Comparison of ENCODE assay signal across 1 cellular context in genomic region chr19:16892868-16893685, GRCh38.
TF ChIP-seq lines count a peak whose summit lies in the region.

No MANE protein-coding gene starts in this region.

TF ChIP-seq in HepG2, 621 proteins besides CTCF, POLR2A, EP300 and RAD21 (continued from another document and continues in another):
- TF ChIP-seq MLXIP (CRISPR knock-in tag; IDR thresholded peaks at IDR 0.05; ENCODE audit: borderline replicate concordance) (no peak), ZFP91 (CRISPR knock-in tag; IDR thresholded peaks at IDR 0.05; ENCODE audit: borderline replicate concordance) (0 out of 2 replicates have a peak, but pooled peaks have one; percentile 24), RAD51 (IDR thresholded peaks at IDR 0.05; ENCODE audit: borderline replicate concordance) (no peak), GATA4 (IDR thresholded peaks at IDR 0.05; ENCODE audit: borderline replicate concordance, low read depth) (no peak), ZNF446 (CRISPR knock-in tag; IDR thresholded peaks at IDR 0.05) (no peak), SMAD3 (CRISPR knock-in tag; IDR thresholded peaks at IDR 0.05) (no peak), NKX3-1 (CRISPR knock-in tag; IDR thresholded peaks at IDR 0.05) (no peak), SCMH1 (CRISPR knock-in tag; IDR thresholded peaks at IDR 0.05; ENCODE audit: borderline replicate concordance) (no peak), HOMEZ (CRISPR knock-in tag; IDR thresholded peaks at IDR 0.05; ENCODE audit: low read depth) (no peak), TAF15 (IDR thresholded peaks at IDR 0.05; ENCODE audit: low read depth, low read length, poor library complexity, severe bottlenecking) (no peak), MTF2 (CRISPR knock-in tag; IDR thresholded peaks at IDR 0.05; ENCODE audit: borderline replicate concordance) (no peak), MTA3 (CRISPR knock-in tag; IDR thresholded peaks at IDR 0.05) (no peak), ZGPAT (CRISPR knock-in tag; IDR thresholded peaks at IDR 0.05) (0 out of 2 replicates have a peak, but pooled peaks have one; percentile 19), ZNF501 (CRISPR knock-in tag; IDR thresholded peaks at IDR 0.05) (peak; percentile 44; the same call in 1 of the 2 replicates), ZNF550 (CRISPR knock-in tag; IDR thresholded peaks at IDR 0.05; ENCODE audit: borderline replicate concordance) (no peak), SAP130 (CRISPR knock-in tag; IDR thresholded peaks at IDR 0.05; ENCODE audit: low read depth) (no peak), NR2F6 (IDR thresholded peaks at IDR 0.05) (no peak), NR2F6 (CRISPR knock-in tag; IDR thresholded peaks at IDR 0.05) (no peak), PAX8 (CRISPR knock-in tag; IDR thresholded peaks at IDR 0.05; ENCODE audit: borderline replicate concordance) (no peak), SATB2 (CRISPR knock-in tag; IDR thresholded peaks at IDR 0.05) (no peak), ZNF839 (CRISPR knock-in tag; IDR thresholded peaks at IDR 0.05; ENCODE audit: borderline replicate concordance) (0 out of 2 replicates have a peak, but pooled peaks have one; percentile 13), NONO (IDR thresholded peaks at IDR 0.05) (no peak), NONO (CRISPR knock-in tag; conservative IDR thresholded peaks at IDR 0.05) (no peak), POGZ (CRISPR knock-in tag; IDR thresholded peaks at IDR 0.05) (no peak), NFE2 (CRISPR knock-in tag; IDR thresholded peaks at IDR 0.05) (no peak), TBP (CRISPR knock-in tag; IDR thresholded peaks at IDR 0.05) (no peak), MEIS1 (CRISPR knock-in tag; IDR thresholded peaks at IDR 0.05; ENCODE audit: borderline replicate concordance) (no peak), ZZZ3 (CRISPR knock-in tag; IDR thresholded peaks at IDR 0.05; ENCODE audit: borderline replicate concordance) (no peak), HNRNPL (IDR thresholded peaks at IDR 0.05; ENCODE audit: low read depth, low read length) (0 out of 2 replicates have a peak, but pooled peaks have one; percentile 25)
- TF ChIP-seq, protein P1, sequence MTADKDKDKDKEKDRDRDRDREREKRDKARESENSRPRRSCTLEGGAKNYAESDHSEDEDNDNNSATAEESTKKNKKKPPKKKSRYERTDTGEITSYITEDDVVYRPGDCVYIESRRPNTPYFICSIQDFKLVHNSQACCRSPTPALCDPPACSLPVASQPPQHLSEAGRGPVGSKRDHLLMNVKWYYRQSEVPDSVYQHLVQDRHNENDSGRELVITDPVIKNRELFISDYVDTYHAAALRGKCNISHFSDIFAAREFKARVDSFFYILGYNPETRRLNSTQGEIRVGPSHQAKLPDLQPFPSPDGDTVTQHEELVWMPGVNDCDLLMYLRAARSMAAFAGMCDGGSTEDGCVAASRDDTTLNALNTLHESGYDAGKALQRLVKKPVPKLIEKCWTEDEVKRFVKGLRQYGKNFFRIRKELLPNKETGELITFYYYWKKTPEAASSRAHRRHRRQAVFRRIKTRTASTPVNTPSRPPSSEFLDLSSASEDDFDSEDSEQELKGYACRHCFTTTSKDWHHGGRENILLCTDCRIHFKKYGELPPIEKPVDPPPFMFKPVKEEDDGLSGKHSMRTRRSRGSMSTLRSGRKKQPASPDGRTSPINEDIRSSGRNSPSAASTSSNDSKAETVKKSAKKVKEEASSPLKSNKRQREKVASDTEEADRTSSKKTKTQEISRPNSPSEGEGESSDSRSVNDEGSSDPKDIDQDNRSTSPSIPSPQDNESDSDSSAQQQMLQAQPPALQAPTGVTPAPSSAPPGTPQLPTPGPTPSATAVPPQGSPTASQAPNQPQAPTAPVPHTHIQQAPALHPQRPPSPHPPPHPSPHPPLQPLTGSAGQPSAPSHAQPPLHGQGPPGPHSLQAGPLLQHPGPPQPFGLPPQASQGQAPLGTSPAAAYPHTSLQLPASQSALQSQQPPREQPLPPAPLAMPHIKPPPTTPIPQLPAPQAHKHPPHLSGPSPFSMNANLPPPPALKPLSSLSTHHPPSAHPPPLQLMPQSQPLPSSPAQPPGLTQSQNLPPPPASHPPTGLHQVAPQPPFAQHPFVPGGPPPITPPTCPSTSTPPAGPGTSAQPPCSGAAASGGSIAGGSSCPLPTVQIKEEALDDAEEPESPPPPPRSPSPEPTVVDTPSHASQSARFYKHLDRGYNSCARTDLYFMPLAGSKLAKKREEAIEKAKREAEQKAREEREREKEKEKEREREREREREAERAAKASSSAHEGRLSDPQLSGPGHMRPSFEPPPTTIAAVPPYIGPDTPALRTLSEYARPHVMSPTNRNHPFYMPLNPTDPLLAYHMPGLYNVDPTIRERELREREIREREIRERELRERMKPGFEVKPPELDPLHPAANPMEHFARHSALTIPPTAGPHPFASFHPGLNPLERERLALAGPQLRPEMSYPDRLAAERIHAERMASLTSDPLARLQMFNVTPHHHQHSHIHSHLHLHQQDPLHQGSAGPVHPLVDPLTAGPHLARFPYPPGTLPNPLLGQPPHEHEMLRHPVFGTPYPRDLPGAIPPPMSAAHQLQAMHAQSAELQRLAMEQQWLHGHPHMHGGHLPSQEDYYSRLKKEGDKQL (CRISPR knock-in tag; IDR thresholded peaks at IDR 0.05; ENCODE audit: low read depth): no peak
- TF ChIP-seq, protein P2, sequence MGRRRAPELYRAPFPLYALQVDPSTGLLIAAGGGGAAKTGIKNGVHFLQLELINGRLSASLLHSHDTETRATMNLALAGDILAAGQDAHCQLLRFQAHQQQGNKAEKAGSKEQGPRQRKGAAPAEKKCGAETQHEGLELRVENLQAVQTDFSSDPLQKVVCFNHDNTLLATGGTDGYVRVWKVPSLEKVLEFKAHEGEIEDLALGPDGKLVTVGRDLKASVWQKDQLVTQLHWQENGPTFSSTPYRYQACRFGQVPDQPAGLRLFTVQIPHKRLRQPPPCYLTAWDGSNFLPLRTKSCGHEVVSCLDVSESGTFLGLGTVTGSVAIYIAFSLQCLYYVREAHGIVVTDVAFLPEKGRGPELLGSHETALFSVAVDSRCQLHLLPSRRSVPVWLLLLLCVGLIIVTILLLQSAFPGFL (CRISPR knock-in tag; IDR thresholded peaks at IDR 0.05): no peak
- TF ChIP-seq, protein P3, sequence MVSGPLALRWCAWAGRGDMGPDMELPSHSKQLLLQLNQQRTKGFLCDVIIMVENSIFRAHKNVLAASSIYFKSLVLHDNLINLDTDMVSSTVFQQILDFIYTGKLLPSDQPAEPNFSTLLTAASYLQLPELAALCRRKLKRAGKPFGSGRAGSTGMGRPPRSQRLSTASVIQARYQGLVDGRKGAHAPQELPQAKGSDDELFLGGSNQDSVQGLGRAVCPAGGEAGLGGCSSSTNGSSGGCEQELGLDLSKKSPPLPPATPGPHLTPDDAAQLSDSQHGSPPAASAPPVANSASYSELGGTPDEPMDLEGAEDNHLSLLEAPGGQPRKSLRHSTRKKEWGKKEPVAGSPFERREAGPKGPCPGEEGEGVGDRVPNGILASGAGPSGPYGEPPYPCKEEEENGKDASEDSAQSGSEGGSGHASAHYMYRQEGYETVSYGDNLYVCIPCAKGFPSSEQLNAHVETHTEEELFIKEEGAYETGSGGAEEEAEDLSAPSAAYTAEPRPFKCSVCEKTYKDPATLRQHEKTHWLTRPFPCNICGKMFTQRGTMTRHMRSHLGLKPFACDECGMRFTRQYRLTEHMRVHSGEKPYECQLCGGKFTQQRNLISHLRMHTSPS (CRISPR knock-in tag; IDR thresholded peaks at IDR 0.05; ENCODE audit: low read depth): peak; percentile 36; the same call in 1 of the 2 replicates
- TF ChIP-seq, protein P4, sequence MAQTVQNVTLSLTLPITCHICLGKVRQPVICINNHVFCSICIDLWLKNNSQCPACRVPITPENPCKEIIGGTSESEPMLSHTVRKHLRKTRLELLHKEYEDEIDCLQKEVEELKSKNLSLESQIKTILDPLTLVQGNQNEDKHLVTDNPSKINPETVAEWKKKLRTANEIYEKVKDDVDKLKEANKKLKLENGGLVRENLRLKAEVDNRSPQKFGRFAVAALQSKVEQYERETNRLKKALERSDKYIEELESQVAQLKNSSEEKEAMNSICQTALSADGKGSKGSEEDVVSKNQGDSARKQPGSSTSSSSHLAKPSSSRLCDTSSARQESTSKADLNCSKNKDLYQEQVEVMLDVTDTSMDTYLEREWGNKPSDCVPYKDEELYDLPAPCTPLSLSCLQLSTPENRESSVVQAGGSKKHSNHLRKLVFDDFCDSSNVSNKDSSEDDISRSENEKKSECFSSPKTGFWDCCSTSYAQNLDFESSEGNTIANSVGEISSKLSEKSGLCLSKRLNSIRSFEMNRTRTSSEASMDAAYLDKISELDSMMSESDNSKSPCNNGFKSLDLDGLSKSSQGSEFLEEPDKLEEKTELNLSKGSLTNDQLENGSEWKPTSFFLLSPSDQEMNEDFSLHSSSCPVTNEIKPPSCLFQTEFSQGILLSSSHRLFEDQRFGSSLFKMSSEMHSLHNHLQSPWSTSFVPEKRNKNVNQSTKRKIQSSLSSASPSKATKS (CRISPR knock-in tag; IDR thresholded peaks at IDR 0.05): no peak
- TF ChIP-seq, protein P5, sequence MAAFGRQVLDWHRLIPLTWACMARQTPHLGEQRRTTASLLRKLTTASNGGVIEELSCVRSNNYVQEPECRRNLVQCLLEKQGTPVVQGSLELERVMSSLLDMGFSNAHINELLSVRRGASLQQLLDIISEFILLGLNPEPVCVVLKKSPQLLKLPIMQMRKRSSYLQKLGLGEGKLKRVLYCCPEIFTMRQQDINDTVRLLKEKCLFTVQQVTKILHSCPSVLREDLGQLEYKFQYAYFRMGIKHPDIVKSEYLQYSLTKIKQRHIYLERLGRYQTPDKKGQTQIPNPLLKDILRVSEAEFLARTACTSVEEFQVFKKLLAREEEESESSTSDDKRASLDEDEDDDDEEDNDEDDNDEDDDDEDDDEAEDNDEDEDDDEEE (CRISPR knock-in tag; IDR thresholded peaks at IDR 0.05): 0 out of 2 replicates have a peak, but pooled peaks have one; percentile 11
- TF ChIP-seq, protein P6, sequence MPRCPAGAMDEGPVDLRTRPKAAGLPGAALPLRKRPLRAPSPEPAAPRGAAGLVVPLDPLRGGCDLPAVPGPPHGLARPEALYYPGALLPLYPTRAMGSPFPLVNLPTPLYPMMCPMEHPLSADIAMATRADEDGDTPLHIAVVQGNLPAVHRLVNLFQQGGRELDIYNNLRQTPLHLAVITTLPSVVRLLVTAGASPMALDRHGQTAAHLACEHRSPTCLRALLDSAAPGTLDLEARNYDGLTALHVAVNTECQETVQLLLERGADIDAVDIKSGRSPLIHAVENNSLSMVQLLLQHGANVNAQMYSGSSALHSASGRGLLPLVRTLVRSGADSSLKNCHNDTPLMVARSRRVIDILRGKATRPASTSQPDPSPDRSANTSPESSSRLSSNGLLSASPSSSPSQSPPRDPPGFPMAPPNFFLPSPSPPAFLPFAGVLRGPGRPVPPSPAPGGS (CRISPR knock-in tag; IDR thresholded peaks at IDR 0.05): no peak
- TF ChIP-seq, protein P7, sequence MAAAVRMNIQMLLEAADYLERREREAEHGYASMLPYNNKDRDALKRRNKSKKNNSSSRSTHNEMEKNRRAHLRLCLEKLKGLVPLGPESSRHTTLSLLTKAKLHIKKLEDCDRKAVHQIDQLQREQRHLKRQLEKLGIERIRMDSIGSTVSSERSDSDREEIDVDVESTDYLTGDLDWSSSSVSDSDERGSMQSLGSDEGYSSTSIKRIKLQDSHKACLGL (CRISPR knock-in tag; IDR thresholded peaks at IDR 0.05): no peak
